ENCODE assay signal across 8 cellular contexts in genomic region chr20:47220161-47220582, GRCh38.
DNase-seq lines count a peak whose midpoint lies in the region; ATAC-seq and TF ChIP-seq lines count a peak whose summit lies in the region.

No MANE protein-coding gene starts in this region.

- H3K36me3 Mint-ChIP-seq in activated naive CD8-positive, alpha-beta T cell treated with anti-CD3 and anti-CD28 coated beads, Interleukin-2, amount 50 U/mL, for 24 hours (ENCODE audit: low read depth): peaks cover 54% of the 10 kb centered on the region
- peaks cover 77% of the 10 kb centered on the region for H3K36me3 Mint-ChIP-seq in stimulated activated memory B cell treated with anti-CD40 and anti-IgM and Interleukin-4, amounts not matched to agents 10 μg/mL and 1 μg/mL and 100 μg/mL, for 72 hours

- peaks cover 1% of the 10 kb centered on the region for H3K4me1 Mint-ChIP-seq in activated naive CD8-positive, alpha-beta T cell treated with anti-CD3 and anti-CD28 coated beads, Interleukin-2, amount 50 U/mL, for 24 hours
- peaks cover 28% of the 10 kb centered on the region for H3K4me1 Mint-ChIP-seq in stimulated activated memory B cell treated with anti-CD40 and anti-IgM and Interleukin-4, amounts not matched to agents 10 μg/mL and 1 μg/mL and 100 μg/mL, for 72 hours

- peaks cover 0 to 14% (median 4%) of the 10 kb centered on the region in 4 donors for H3K36me3 ChIP-seq in right lobe of liver
- H3K36me3 ChIP-seq in gastrocnemius medialis: peaks cover 0 to 67% of the 10 kb centered on the region in 2 donors

- H3K9me3 Mint-ChIP-seq in activated naive CD8-positive, alpha-beta T cell treated with anti-CD3 and anti-CD28 coated beads, Interleukin-2, amount 50 U/mL, for 24 hours: no peaks in the 10 kb centered on the region
- no peaks in the 10 kb centered on the region for H3K9me3 Mint-ChIP-seq in stimulated activated memory B cell treated with anti-CD40 and anti-IgM and Interleukin-4, amounts not matched to agents 10 μg/mL and 1 μg/mL and 100 μg/mL, for 72 hours

- intact Hi-C loops in right lobe of liver (cut with DNase I): no loop called here
- intact Hi-C loops in gastrocnemius medialis (cut with DNase I; ENCODE audit: low total_unique reads): no loop called here

- H3K9me3 ChIP-seq in right lobe of liver (no peaks in the 10 kb centered on the region), gastrocnemius medialis (no peaks in the 10 kb centered on the region)

- no peak for ATAC-seq in activated naive CD8-positive, alpha-beta T cell treated with anti-CD3 and anti-CD28 coated beads, Interleukin-2, amount 50 U/mL, for 24 hours
- ATAC-seq in right lobe of liver (no peak), GM19463 (IDR thresholded peaks at IDR 0.05; ENCODE audit: unreplicated experiment) (no peak), gastrocnemius medialis (no peak)
- ATAC-seq in stimulated activated memory B cell treated with anti-CD40 and anti-IgM and Interleukin-4, amounts not matched to agents 10 μg/mL and 1 μg/mL and 100 μg/mL, for 72 hours: peak; percentile 60

- in situ Hi-C loops in GM13977 (cut with MboI; ENCODE audit: low pct_unique_long_range_greater_than_20kb, low sequenced_read_pairs, unreplicated experiment) (no loop called here), gastrocnemius medialis (cut with MboI; ENCODE audit: low sequenced_read_pairs in 4 of 4) (no loop called here)

- peak; percentile 46 for DNase-seq in AG08396 (ENCODE audit: low spot score)
- DNase-seq in GM13977 (ENCODE audit: low spot score): peak; percentile 59
- peak; percentile 52 for DNase-seq in SK-N-DZ (ENCODE audit: low spot score)
- DNase-seq in activated naive CD8-positive, alpha-beta T cell treated with anti-CD3 and anti-CD28 coated beads, Interleukin-2, amount 50 U/mL, for 24 hours: peak; percentile 60
- no peak for DNase-seq in right lobe of liver
- DNase-seq in gastrocnemius medialis: no peak

- H3K27me3 ChIP-seq in right lobe of liver (no peaks in the 10 kb centered on the region), gastrocnemius medialis (no peaks in the 10 kb centered on the region)

- WGBS in right lobe of liver (ENCODE audit: insufficient coverage, low coverage, low lambda C conversion rate, missing lambda C conversion rate): 76% methylated on average over 5 of the region's 8 CpGs

- H3K27ac Mint-ChIP-seq in activated naive CD8-positive, alpha-beta T cell treated with anti-CD3 and anti-CD28 coated beads, Interleukin-2, amount 50 U/mL, for 24 hours: no peak overlapping the region
- no peak overlapping the region for H3K27ac Mint-ChIP-seq in stimulated activated memory B cell treated with anti-CD40 and anti-IgM and Interleukin-4, amounts not matched to agents 10 μg/mL and 1 μg/mL and 100 μg/mL, for 72 hours

- no peak overlapping the region for H3K4me3 Mint-ChIP-seq in activated naive CD8-positive, alpha-beta T cell treated with anti-CD3 and anti-CD28 coated beads, Interleukin-2, amount 50 U/mL, for 24 hours
- no peak overlapping the region for H3K4me3 Mint-ChIP-seq in stimulated activated memory B cell treated with anti-CD40 and anti-IgM and Interleukin-4, amounts not matched to agents 10 μg/mL and 1 μg/mL and 100 μg/mL, for 72 hours

- H3K27ac ChIP-seq in right lobe of liver (no peak overlapping the region), gastrocnemius medialis (no peak overlapping the region)

- H3K4me3 ChIP-seq in right lobe of liver: no peak overlapping the region
- no peak overlapping the region for H3K4me3 ChIP-seq in gastrocnemius medialis

- no peaks in the 10 kb centered on the region for H3K27me3 Mint-ChIP-seq in activated naive CD8-positive, alpha-beta T cell treated with anti-CD3 and anti-CD28 coated beads, Interleukin-2, amount 50 U/mL, for 24 hours
- no peaks in the 10 kb centered on the region for H3K27me3 Mint-ChIP-seq in stimulated activated memory B cell treated with anti-CD40 and anti-IgM and Interleukin-4, amounts not matched to agents 10 μg/mL and 1 μg/mL and 100 μg/mL, for 72 hours

- TF ChIP-seq POLR2A in right lobe of liver (IDR thresholded peaks at IDR 0.05): no peak
- TF ChIP-seq POLR2A in gastrocnemius medialis (IDR thresholded peaks at IDR 0.05): no peak

- H3K4me1 ChIP-seq in right lobe of liver (peaks cover 0 to 35% (median 15%) of the 10 kb centered on the region in 4 donors), gastrocnemius medialis (no peaks in the 10 kb centered on the region)

- TF ChIP-seq CTCF in GM13977 (IDR thresholded peaks at IDR 0.05; ENCODE audit: extremely low read depth, insufficient read depth, missing control alignments): peak; percentile 58
- TF ChIP-seq CTCF in right lobe of liver (IDR thresholded peaks at IDR 0.05): peak; percentile 23 to 41 (median 39)
- TF ChIP-seq CTCF in gastrocnemius medialis (IDR thresholded peaks at IDR 0.05 in 4 of 5, conservative IDR thresholded peaks at IDR 0.05 in 1 of 5): peak in 2 of 5 experiments; percentile 16 to 52

Comparison
In these comparisons a context has a peak if more than half of its experiments do, and no peak if none do; other contexts are left out.
1. DNase-seq: peak in AG08396 (single experiment), GM13977 (single experiment), SK-N-DZ (single experiment) and activated naive CD8-positive, alpha-beta T cell treated with anti-CD3 and anti-CD28 coated beads, Interleukin-2, amount 50 U/mL, for 24 hours (single experiment); none in right lobe of liver (0 of 3) and gastrocnemius medialis (0 of 2).